In genomic region chr5:75351058-75351926, GRCh38 we compare ENCODE assay signal across 19 cellular contexts. TPM values are rescaled to one million over a fixed set of nuclear protein-coding genes. Genes with fewer than 3 reads are reported as not detected.
DNase-seq lines count a peak whose midpoint lies in the region; ATAC-seq and TF ChIP-seq lines count a peak whose summit lies in the region.
"Had no signal": no experiment of that assay in that cellular context is flagged by ENCODE, and none has a peak within 500 bp of the region (broad histone marks: within the 10 kb centered on the region; RNA-seq: fewer than 3 reads in every experiment).

No MANE protein-coding gene starts in this region.

- peaks cover 23% of the 10 kb centered on the region for H3K4me1 Mint-ChIP-seq in activated CD4-positive, alpha-beta T cell treated with anti-CD3 and anti-CD28 coated beads, Interleukin-2, amount 10 ng/mL, durations not matched to agents 24 days and 14 days
- H3K4me1 Mint-ChIP-seq in activated CD4-positive, alpha-beta memory T cell treated with anti-CD3 and anti-CD28 coated beads for 36 hours (ENCODE audit: low read depth), result peaks cover 27% of the 10 kb centered on the region

- H3K27ac Mint-ChIP-seq in activated CD4-positive, alpha-beta T cell treated with anti-CD3 and anti-CD28 coated beads, Interleukin-2, amount 10 ng/mL, durations not matched to agents 24 days and 14 days, result peak overlapping the region; percentile 78
- H3K27ac Mint-ChIP-seq in activated CD4-positive, alpha-beta memory T cell treated with anti-CD3 and anti-CD28 coated beads for 36 hours, result peak overlapping the region; percentile 74

- H3K27me3 Mint-ChIP-seq in activated CD4-positive, alpha-beta T cell treated with anti-CD3 and anti-CD28 coated beads, Interleukin-2, amount 10 ng/mL, durations not matched to agents 24 days and 14 days, result no peaks in the 10 kb centered on the region
- H3K27me3 Mint-ChIP-seq in activated CD4-positive, alpha-beta memory T cell treated with anti-CD3 and anti-CD28 coated beads for 36 hours, result no peaks in the 10 kb centered on the region

- peaks cover 14% of the 10 kb centered on the region for H4K20me1 ChIP-seq in mammary epithelial cell (ENCODE audit: insufficient read depth, low read length)

- no peak overlapping the region for H3K9ac ChIP-seq in mammary epithelial cell (ENCODE audit: insufficient read depth, low read length)

- no peaks in the 10 kb centered on the region for H3K27me3 ChIP-seq in mammary epithelial cell (ENCODE audit: insufficient read depth, low read length)
- H3K27me3 ChIP-seq: BE2C, esophagus muscularis mucosa, gastrocnemius medialis had no signal

- in situ Hi-C loops in mammary epithelial cell (cut with MboI; ENCODE audit: low sequenced_read_pairs in 2 of 2), result no loop called here

- no peak overlapping the region for H3K4me2 ChIP-seq in mammary epithelial cell (ENCODE audit: insufficient read depth, low read depth, low read length)

- WGBS in mammary epithelial cell (ENCODE audit: low coverage, missing lambda C conversion rate), result 96% methylated on average over 7 of the region's 7 CpGs

- ATAC-seq in GM18498 (IDR thresholded peaks at IDR 0.05; ENCODE audit: unreplicated experiment) (peak; percentile 84), HG03097 (IDR thresholded peaks at IDR 0.05; ENCODE audit: low FRiP score, unreplicated experiment) (no peak), HG02623 (IDR thresholded peaks at IDR 0.05; ENCODE audit: unreplicated experiment) (no peak)
- ATAC-seq: gastrocnemius medialis had no signal

- CTCF ChIA-PET in activated CD4-positive, alpha-beta memory T cell treated with anti-CD3 and anti-CD28 coated beads for 36 hours (lab: Charles Lee), result interaction anchor here (0.7 to 2.7 kb wide), 9 partner anchors 14 to 366 kb away, joined by 3 to 16 read pairs (median 3); partner anchors contain the start of genes ANKRD31, HMGCR and POC5
- CTCF ChIA-PET in mammary epithelial cell (lab: Charles Lee; ENCODE audit: low non-redundant PET), result no interaction called here

- no peaks in the 10 kb centered on the region for H3K9me3 ChIP-seq in mammary epithelial cell (replicated peaks; ENCODE audit: insufficient read depth, low read length)
- H3K9me3 ChIP-seq: BE2C, esophagus muscularis mucosa, gastrocnemius medialis had no signal

- DNase-seq in activated CD4-positive, alpha-beta T cell treated with anti-CD3 and anti-CD28 coated beads, Interleukin-2, amount 10 ng/mL, durations not matched to agents 24 days and 14 days, result no peak
- no peak for DNase-seq in activated CD4-positive, alpha-beta T cell treated with anti-CD3 and anti-CD28 coated beads, Interleukin-2, amount 50 U/mL, for 48 hours
- DNase-seq in activated CD4-positive, alpha-beta memory T cell treated with anti-CD3 and anti-CD28 coated beads for 36 hours, result no peak
- DNase-seq in mammary epithelial cell, result no peak
- no peak for DNase-seq in stimulated activated naive CD4-positive, alpha-beta T cell treated with Interleukin-2 at 50 U/mL for 16 hours (lab: John Stamatoyannopoulos, UW)
- DNase-seq: activated effector memory CD4-positive, alpha-beta T cell treated with anti-CD3 and anti-CD28 coated beads, Interleukin-2, amount 50 U/mL, for 16 hours; BE2C; effector CD8-positive, alpha-beta T cell; gastrocnemius medialis; NCI-H1694; NCI-H2171 treated with DMSO at 0.1 percent for 48 hours; NCI-H748 treated with DMSO at 0.1 percent for 48 hours; nucleus accumbens; SHP77 treated with DMSO at 0.1 percent for 48 hours; substantia nigra had no signal

- no peak for TF ChIP-seq CTCF in mammary epithelial cell (conservative IDR thresholded peaks at IDR 0.05 in 1 of 2, IDR thresholded peaks at IDR 0.05 in 1 of 2; ENCODE audit: extremely low read depth in 1 of 2, insufficient read depth in 1 of 2, low read depth in 1 of 2, low read length in 2 of 2)

- no peak overlapping the region for H2AFZ ChIP-seq in mammary epithelial cell (ENCODE audit: low read depth, low read length)

- H3K9me3 Mint-ChIP-seq in activated CD4-positive, alpha-beta T cell treated with anti-CD3 and anti-CD28 coated beads, Interleukin-2, amount 10 ng/mL, durations not matched to agents 24 days and 14 days, result no peaks in the 10 kb centered on the region
- H3K9me3 Mint-ChIP-seq in activated CD4-positive, alpha-beta memory T cell treated with anti-CD3 and anti-CD28 coated beads for 36 hours, result no peaks in the 10 kb centered on the region

- peaks cover 75% of the 10 kb centered on the region for H3K36me3 ChIP-seq in mammary epithelial cell (ENCODE audit: insufficient read depth, low read length)

- H3K27ac ChIP-seq in mammary epithelial cell (ENCODE audit: insufficient read depth, low read depth, low read length), result no peak overlapping the region
- H3K27ac ChIP-seq: esophagus muscularis mucosa, gastrocnemius medialis had no signal

- dilution Hi-C loops in mammary epithelial cell (cut with HindIII; ENCODE audit: low sequenced_read_pairs), result no loop called here

- TSS peak; percentile 66 for BruUV-seq in mammary epithelial cell (replicated peaks; lab: Mats Ljungman, UMichigan)

- peaks cover 3% of the 10 kb centered on the region for H3K4me1 ChIP-seq in mammary epithelial cell (ENCODE audit: insufficient read depth, low read length)
- H3K4me1 ChIP-seq: BE2C, esophagus muscularis mucosa, gastrocnemius medialis had no signal

- POLR2A ChIA-PET in activated CD4-positive, alpha-beta memory T cell treated with anti-CD3 and anti-CD28 coated beads for 36 hours (lab: Charles Lee), result interaction anchor here (0.8 to 2.7 kb wide), 9 partner anchors 11 to 1388 kb away, joined by 3 to 16 read pairs (median 3); partner anchors contain the start of genes ANKRD31 and HMGCR

- intact Hi-C loops in activated CD4-positive, alpha-beta T cell treated with anti-CD3 and anti-CD28 coated beads, Interleukin-2, amount 10 ng/mL, durations not matched to agents 24 days and 14 days (cut with micrococcal nuclease), result loop anchor here (1.0 to 5.0 kb wide), 3 partner anchors 15 to 216 kb away; partner anchors contain the start of genes CERT1 and POLK
- intact Hi-C loops in activated CD4-positive, alpha-beta memory T cell treated with anti-CD3 and anti-CD28 coated beads for 36 hours (cut with micrococcal nuclease), result loop anchor here (1.0 to 2.0 kb wide), 5 partner anchors 14 to 318 kb away; partner anchors contain the start of genes CERT1, HMGCR and POLK
- intact Hi-C loops in mammary epithelial cell (cut with micrococcal nuclease), result no loop called here

- H3K79me2 ChIP-seq in mammary epithelial cell (ENCODE audit: insufficient read depth, low read length), result peaks cover 73% of the 10 kb centered on the region

- H3K4me3 Mint-ChIP-seq in activated CD4-positive, alpha-beta T cell treated with anti-CD3 and anti-CD28 coated beads, Interleukin-2, amount 10 ng/mL, durations not matched to agents 24 days and 14 days, result peak overlapping the region; percentile 3
- H3K4me3 Mint-ChIP-seq in activated CD4-positive, alpha-beta memory T cell treated with anti-CD3 and anti-CD28 coated beads for 36 hours, result no peak overlapping the region

- no peak overlapping the region for H3K4me3 ChIP-seq in mammary epithelial cell (replicated peaks in 1 of 3; ENCODE audit: insufficient read depth in 1 of 3, low read depth in 2 of 3, low read length in 3 of 3)
- H3K4me3 ChIP-seq: esophagus muscularis mucosa, gastrocnemius medialis had no signal

- H3K36me3 Mint-ChIP-seq in activated CD4-positive, alpha-beta T cell treated with anti-CD3 and anti-CD28 coated beads, Interleukin-2, amount 10 ng/mL, durations not matched to agents 24 days and 14 days (ENCODE audit: low read depth), result peaks cover 69% of the 10 kb centered on the region
- H3K36me3 Mint-ChIP-seq in activated CD4-positive, alpha-beta memory T cell treated with anti-CD3 and anti-CD28 coated beads for 36 hours, result peaks cover 58% of the 10 kb centered on the region

RNA-seq across cellular contexts. Expression of gene HMGCR, which starts 14.3 kb away (rescaled TPM):
- 99.9 and 112 TPM in 2 replicates for total RNA-seq in activated CD4-positive, alpha-beta T cell treated with anti-CD3 and anti-CD28 coated beads, Interleukin-2, amount 10 ng/mL, durations not matched to agents 24 days and 14 days
- total RNA-seq in activated CD4-positive, alpha-beta memory T cell treated with anti-CD3 and anti-CD28 coated beads for 36 hours, result 10 to 100 TPM; 57.7 to 68.6 TPM
- 100 to 1,000 TPM; 106 to 142 TPM for total RNA-seq in mammary epithelial cell
- polyA plus RNA-seq in mammary epithelial cell, result 89.7 TPM
- polyA minus RNA-seq in mammary epithelial cell, result 181 TPM
